11 cellular contexts compared by ENCODE assay signal in the genomic region with DNA sequence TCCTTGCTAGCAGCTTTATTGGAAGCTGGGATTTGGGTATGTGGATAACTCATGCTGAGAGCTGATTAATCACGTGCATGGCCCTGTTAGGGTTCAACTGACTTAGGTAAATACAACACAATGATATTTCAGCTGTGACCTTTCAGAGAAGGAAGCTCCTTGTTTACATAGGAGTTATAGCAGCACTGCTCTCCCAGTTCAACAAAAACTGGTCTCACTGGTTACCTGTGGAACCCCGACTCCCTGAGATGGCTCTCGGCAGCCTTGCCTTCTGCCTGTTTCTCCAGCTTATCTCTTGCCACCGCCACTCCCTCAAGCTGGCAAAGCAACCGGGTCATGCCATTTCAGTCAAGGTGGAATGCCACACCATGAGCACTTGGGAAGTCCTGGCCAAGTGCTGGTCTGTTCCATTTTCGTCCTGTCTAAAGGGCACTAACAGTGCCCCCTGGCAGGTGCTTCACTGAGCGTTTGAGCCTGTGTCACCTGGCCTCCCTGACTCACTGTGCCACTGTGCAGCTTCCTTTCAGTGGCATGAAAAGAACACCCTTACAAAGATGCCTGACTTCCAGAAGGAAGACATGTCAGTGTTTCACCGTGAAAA. TPM values are rescaled to one million over a fixed set of nuclear protein-coding genes. Genes with fewer than 3 reads are reported as not detected.
A peak's percentile ranks its signal among the peaks of the same experiment; 100 is the strongest.
DNase-seq lines count a peak whose midpoint lies in the region; TF ChIP-seq lines count a peak whose summit lies in the region.
"Had no signal": no experiment of that assay in that cellular context is flagged by ENCODE, and none has a peak within 500 bp of the region (broad histone marks: within the 10 kb centered on the region; RNA-seq: fewer than 3 reads in every experiment).

No MANE protein-coding gene starts in this region.

- H3K27me3 ChIP-seq in hepatocyte (no peaks in the 10 kb centered on the region), thyroid gland (no peaks in the 10 kb centered on the region), Karpas-422 (ENCODE audit: low read length) (no peaks in the 10 kb centered on the region)

- TF ChIP-seq CTCF in hepatocyte (IDR thresholded peaks at IDR 0.05; ENCODE audit: poor library complexity) (no peak), thyroid gland (IDR thresholded peaks at IDR 0.05) (peak in 1 of 6 experiments; percentile 15)

- no peak for TF ChIP-seq POLR2A in thyroid gland (IDR thresholded peaks at IDR 0.05)

- H3K4me1 Mint-ChIP-seq in T-helper 2 cell treated with Interferon-gamma antibody and Interleukin-4, amounts not matched to agents 5 μg/mL and 100 μg/mL, for 36 hours (ENCODE audit: low read depth) = peaks cover 8% of the 10 kb centered on the region

- H3K27ac ChIP-seq in hepatocyte (peak overlapping the region; percentile 70), thyroid gland (peak overlapping the region; percentile 38 to 73 (median 54)), Karpas-422 (ENCODE audit: low read length) (no peak overlapping the region)
- H3K27ac ChIP-seq: cardiac muscle cell had no signal

- H3K4me2 ChIP-seq in hepatocyte (peak overlapping the region; percentile 58), Karpas-422 (ENCODE audit: low read depth, low read length, poor library complexity, severe bottlenecking) (no peak overlapping the region)
- H3K4me2 ChIP-seq: SK-N-SH had no signal

- H3K27ac Mint-ChIP-seq in T-helper 2 cell treated with Interferon-gamma antibody and Interleukin-4, amounts not matched to agents 5 μg/mL and 100 μg/mL, for 36 hours = peak overlapping the region; percentile 47

- H3K36me3 Mint-ChIP-seq in T-helper 2 cell treated with Interferon-gamma antibody and Interleukin-4, amounts not matched to agents 5 μg/mL and 100 μg/mL, for 36 hours (ENCODE audit: low read depth) = peaks cover 3% of the 10 kb centered on the region

- H3K4me3 ChIP-seq in hepatocyte (no peak overlapping the region), thyroid gland (replicated peaks in 1 of 3) (no peak overlapping the region), Karpas-422 (ENCODE audit: low read length) (no peak overlapping the region)
- H3K4me3 ChIP-seq: cardiac muscle cell had no signal

- H3K36me3 ChIP-seq in hepatocyte (replicated peaks; ENCODE audit: insufficient read depth, low read depth) = no peaks in the 10 kb centered on the region
- H3K36me3 ChIP-seq in thyroid gland = no peaks in the 10 kb centered on the region
- H3K36me3 ChIP-seq in Karpas-422 (ENCODE audit: insufficient read depth, low read length) = no peaks in the 10 kb centered on the region
- H3K36me3 ChIP-seq: cardiac muscle cell had no signal

- H3K9me3 ChIP-seq in hepatocyte (ENCODE audit: low read depth) = no peaks in the 10 kb centered on the region
- H3K9me3 ChIP-seq in thyroid gland = no peaks in the 10 kb centered on the region
- no peaks in the 10 kb centered on the region for H3K9me3 ChIP-seq in Karpas-422 (ENCODE audit: low read length)
- H3K9me3 ChIP-seq: SK-N-SH had no signal

- H2AFZ ChIP-seq in hepatocyte (peak overlapping the region; percentile 10), Karpas-422 (ENCODE audit: low read length) (no peak overlapping the region)

- no peaks in the 10 kb centered on the region for H3K79me2 ChIP-seq in hepatocyte
- H3K79me2 ChIP-seq in Karpas-422 (ENCODE audit: low read length) = no peaks in the 10 kb centered on the region

- no peak overlapping the region for H3K4me3 Mint-ChIP-seq in T-helper 2 cell treated with Interferon-gamma antibody and Interleukin-4, amounts not matched to agents 5 μg/mL and 100 μg/mL, for 36 hours

- WGBS in hepatocyte (ENCODE audit: low lambda C conversion rate, missing lambda C conversion rate) = 47% methylated on average over 8 of the region's 8 CpGs
- 25 to 35% methylated on average over 8 of the region's 8 CpGs for WGBS in thyroid gland, 2 donors

- H3K9me3 Mint-ChIP-seq in T-helper 2 cell treated with Interferon-gamma antibody and Interleukin-4, amounts not matched to agents 5 μg/mL and 100 μg/mL, for 36 hours = no peaks in the 10 kb centered on the region

- H3K4me1 ChIP-seq in hepatocyte (ENCODE audit: insufficient read depth) = peaks cover 4% of the 10 kb centered on the region
- peaks cover 9 to 21% of the 10 kb centered on the region in 2 donors for H3K4me1 ChIP-seq in thyroid gland
- H3K4me1 ChIP-seq in Karpas-422 (ENCODE audit: low read length) = no peaks in the 10 kb centered on the region

- no peaks in the 10 kb centered on the region for H3K27me3 Mint-ChIP-seq in T-helper 2 cell treated with Interferon-gamma antibody and Interleukin-4, amounts not matched to agents 5 μg/mL and 100 μg/mL, for 36 hours (ENCODE audit: low read depth)

- no peaks in the 10 kb centered on the region for H3K9me2 ChIP-seq in hepatocyte (replicated peaks; ENCODE audit: insufficient read depth)
- no peaks in the 10 kb centered on the region for H3K9me2 ChIP-seq in Karpas-422 (replicated peaks; ENCODE audit: insufficient read depth, low read length)
- H3K9me2 ChIP-seq: SK-N-SH had no signal

- no peak overlapping the region for H3K9ac ChIP-seq in Karpas-422 (ENCODE audit: low read length)
- H3K9ac ChIP-seq: SK-N-SH had no signal

- DNase-seq in T-helper 2 cell treated with Interferon-gamma antibody and Interleukin-4, amounts not matched to agents 5 μg/mL and 100 μg/mL, for 36 hours (ENCODE audit: low spot score) = no peak
- DNase-seq in T-helper 2 cell (no peak), SHP77 (lab: John Stamatoyannopoulos, UW) (peak; percentile 85 to 87), hepatocyte (ENCODE audit: low spot score) (peak; percentile 40), thyroid gland (peak; percentile 68 to 85), Karpas-422 (no peak), HPDE6-E6E7 (ENCODE audit: extremely low spot score) (no peak), NCI-H82 treated with DMSO at 0.1 percent for 48 hours (lab: John Stamatoyannopoulos, UW; ENCODE audit: unreplicated experiment) (no peak)
- DNase-seq: activated CD8-positive, alpha-beta memory T cell treated with anti-CD3 and anti-CD28 coated beads, Interleukin-2, amount 50 U/mL, for 4 hours; SK-N-SH had no signal

- intact Hi-C loops in thyroid gland (cut with DNase I) = no loop called here

- H4K20me1 ChIP-seq in hepatocyte (ENCODE audit: insufficient read depth, poor library complexity, severe bottlenecking) (no peaks in the 10 kb centered on the region), Karpas-422 (ENCODE audit: insufficient read depth, low read depth, low read length) (no peaks in the 10 kb centered on the region; the same call in 1 of the 2 replicates)

RNA-seq across cellular contexts. Expression of gene DOP1B, which starts 31.6 kb away (rescaled TPM):
- 9.1 and 17.7 TPM in 2 replicates for total RNA-seq in hepatocyte
- 6.6 and 7.1 TPM in 2 replicates for polyA plus RNA-seq in hepatocyte
- total RNA-seq in thyroid gland = 10 to 100 TPM; 15.9 to 28.1 (median 20.4) TPM
- 1.0 and 2.1 TPM in 2 replicates for total RNA-seq in Karpas-422 (2014; rRNA removed; shearing (Covaris generic); ENCODE audit: low replicate concordance)

RNA-seq across cellular contexts. Expression of gene CBR3, which starts 53.3 kb away (rescaled TPM):
- total RNA-seq in hepatocyte = 0.12 and 1.7 TPM in 2 replicates
- polyA plus RNA-seq in hepatocyte = 0.22 and 0.56 TPM in 2 replicates
- total RNA-seq in thyroid gland = 10 to 100 TPM in 1 of 4 donors, 1 to 10 TPM in 3; 5.0 to 23.6 (median 6.5) TPM
- not detected in 2 replicates for total RNA-seq in Karpas-422 (2014; rRNA removed; shearing (Covaris generic); ENCODE audit: low replicate concordance)
- total RNA-seq: cardiac muscle cell had no signal
- polyA plus RNA-seq: cardiac muscle cell had no signal

Comparison
In these comparisons a context has a peak if more than half of its experiments do, and no peak if none do; other contexts are left out.
1. DNase-seq: peak in SHP77 (2 of 2), hepatocyte (single experiment) and thyroid gland (2 of 2); none in T-helper 2 cell treated with Interferon-gamma antibody and Interleukin-4, amounts not matched to agents 5 μg/mL and 100 μg/mL, for 36 hours (single experiment), T-helper 2 cell (0 of 5), Karpas-422 (single experiment), HPDE6-E6E7 (single experiment) and NCI-H82 treated with DMSO at 0.1 percent for 48 hours (single experiment).